In the genomic region with DNA sequence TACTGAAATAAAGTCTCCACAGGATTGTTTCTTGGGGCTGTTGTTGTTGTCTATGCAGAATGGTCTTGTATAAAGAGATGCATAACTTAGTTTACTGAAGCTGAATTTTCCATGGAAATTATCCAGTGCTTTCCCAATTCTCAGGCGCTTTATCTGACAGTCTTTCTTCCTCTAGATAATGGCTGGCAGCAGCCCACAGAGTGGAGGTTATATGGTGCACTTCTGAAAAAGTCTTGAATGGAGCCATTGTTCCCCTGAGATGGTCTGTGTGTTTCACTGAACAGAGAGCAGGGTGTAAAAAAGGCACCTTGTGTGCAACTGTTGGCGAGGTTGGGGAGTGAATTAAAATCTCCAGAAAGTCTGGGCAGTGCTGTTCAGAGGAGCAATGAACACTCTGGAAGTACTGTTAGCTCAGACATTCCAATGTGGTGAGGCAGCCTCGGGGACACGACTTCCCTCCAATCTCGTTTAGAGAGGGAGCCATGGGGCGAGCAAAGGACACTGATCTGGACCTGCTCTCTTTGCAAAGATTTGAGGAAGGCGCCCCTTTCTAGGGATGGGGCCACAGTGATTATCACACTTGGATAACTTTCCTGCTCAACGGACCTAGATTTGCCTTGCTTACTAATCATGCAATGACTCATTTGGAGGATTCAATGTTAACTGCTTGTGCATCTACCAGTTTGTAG, we compare ENCODE assay signal across 8 cellular contexts. TPM values are rescaled to one million over a fixed set of nuclear protein-coding genes. Genes with fewer than 3 reads are reported as not detected.
A peak's percentile ranks its signal among the peaks of the same experiment; 100 is the strongest.
DNase-seq lines count a peak whose midpoint lies in the region; ATAC-seq and TF ChIP-seq lines count a peak whose summit lies in the region.

No MANE protein-coding gene starts in this region.

- peak; percentile 81 for ATAC-seq in Right ventricle myocardium superior (ENCODE audit: poor library complexity)
- no peak for ATAC-seq in GM18502 (IDR thresholded peaks at IDR 0.05; ENCODE audit: poor library complexity, unreplicated experiment)

- intact Hi-C loops in Right ventricle myocardium superior (cut with DNase I): no loop called here
- intact Hi-C loops in posterior vena cava (cut with DNase I): no loop called here
- intact Hi-C loops in activated T-helper 2 cell treated with anti-CD3 and anti-CD28 coated beads, Interferon-gamma antibody, Interleukin-2, Interleukin-4, amounts not matched to agents 10 μg/mL and 5 μg/mL and 100 μg/mL, durations not matched to agents 14 hours and 24 hours and 36 hours (cut with micrococcal nuclease): no loop called here

- peaks cover 53% of the 10 kb centered on the region for H3K27me3 Mint-ChIP-seq in activated T-helper 2 cell treated with anti-CD3 and anti-CD28 coated beads, Interferon-gamma antibody, Interleukin-2, Interleukin-4, amounts not matched to agents 10 μg/mL and 5 μg/mL and 100 μg/mL, durations not matched to agents 14 hours and 24 hours and 36 hours (ENCODE audit: low read depth)

- peaks cover 1% of the 10 kb centered on the region for H3K4me1 Mint-ChIP-seq in activated T-helper 2 cell treated with anti-CD3 and anti-CD28 coated beads, Interferon-gamma antibody, Interleukin-2, Interleukin-4, amounts not matched to agents 10 μg/mL and 5 μg/mL and 100 μg/mL, durations not matched to agents 14 hours and 24 hours and 36 hours (ENCODE audit: low read depth)

- DNase-seq in EH (ENCODE audit: low read depth) (peak; percentile 86), SW480 (ENCODE audit: low spot score) (peak; percentile 51), Right ventricle myocardium superior (peak; percentile 61), posterior vena cava (ENCODE audit: low spot score) (peak; percentile 86), RPMI8226 (no peak), GM13976 (ENCODE audit: low spot score) (no peak)
- DNase-seq in activated T-helper 2 cell treated with anti-CD3 and anti-CD28 coated beads, Interferon-gamma antibody, Interleukin-2, Interleukin-4, amounts not matched to agents 10 μg/mL and 5 μg/mL and 100 μg/mL, durations not matched to agents 14 hours and 24 hours and 36 hours (ENCODE audit: low spot score): no peak

- in situ Hi-C loops in GM13976 (cut with MboI; ENCODE audit: low sequenced_read_pairs, unreplicated experiment): no loop called here

- H3K9me3 Mint-ChIP-seq in activated T-helper 2 cell treated with anti-CD3 and anti-CD28 coated beads, Interferon-gamma antibody, Interleukin-2, Interleukin-4, amounts not matched to agents 10 μg/mL and 5 μg/mL and 100 μg/mL, durations not matched to agents 14 hours and 24 hours and 36 hours: no peaks in the 10 kb centered on the region

- TF ChIP-seq CTCF in GM13976 (IDR thresholded peaks at IDR 0.05; ENCODE audit: borderline replicate concordance, control extremely low read depth, extremely low read depth, insufficient read depth, missing control alignments): no peak

- no peak overlapping the region for H3K4me3 Mint-ChIP-seq in activated T-helper 2 cell treated with anti-CD3 and anti-CD28 coated beads, Interferon-gamma antibody, Interleukin-2, Interleukin-4, amounts not matched to agents 10 μg/mL and 5 μg/mL and 100 μg/mL, durations not matched to agents 14 hours and 24 hours and 36 hours (ENCODE audit: low read depth)

- H3K27ac Mint-ChIP-seq in activated T-helper 2 cell treated with anti-CD3 and anti-CD28 coated beads, Interferon-gamma antibody, Interleukin-2, Interleukin-4, amounts not matched to agents 10 μg/mL and 5 μg/mL and 100 μg/mL, durations not matched to agents 14 hours and 24 hours and 36 hours: no peak overlapping the region

- H3K36me3 Mint-ChIP-seq in activated T-helper 2 cell treated with anti-CD3 and anti-CD28 coated beads, Interferon-gamma antibody, Interleukin-2, Interleukin-4, amounts not matched to agents 10 μg/mL and 5 μg/mL and 100 μg/mL, durations not matched to agents 14 hours and 24 hours and 36 hours (ENCODE audit: low read depth): no peaks in the 10 kb centered on the region

RNA-seq across cellular contexts. Expression of a gene that starts 2.0 kb away (rescaled TPM):
- total RNA-seq in Right ventricle myocardium superior (3.3 TPM), posterior vena cava (1 to 10 TPM; 2.5 to 4.9 TPM)
- total RNA-seq in activated T-helper 2 cell treated with anti-CD3 and anti-CD28 coated beads, Interferon-gamma antibody, Interleukin-2, Interleukin-4, amounts not matched to agents 10 μg/mL and 5 μg/mL and 100 μg/mL, durations not matched to agents 14 hours and 24 hours and 36 hours: 0.02 TPM in 2 replicates

Comparison
In these comparisons a context has a peak if more than half of its experiments do, and no peak if none do; other contexts are left out.
1. DNase-seq: peak in EH (single experiment), SW480 (single experiment), Right ventricle myocardium superior (single experiment) and posterior vena cava (single experiment); none in activated T-helper 2 cell treated with anti-CD3 and anti-CD28 coated beads, Interferon-gamma antibody, Interleukin-2, Interleukin-4, amounts not matched to agents 10 μg/mL and 5 μg/mL and 100 μg/mL, durations not matched to agents 14 hours and 24 hours and 36 hours (single experiment), RPMI8226 (single experiment) and GM13976 (single experiment).